In genomic region chr3:10459954-10460754, GRCh38 we compare ENCODE assay signal across 8 cellular contexts.
DNase-seq lines count a peak whose midpoint lies in the region; ATAC-seq and TF ChIP-seq lines count a peak whose summit lies in the region.

No MANE protein-coding gene starts in this region.

- H3K27ac ChIP-seq in caudate nucleus (ENCODE audit: low read depth, low read length): no peak overlapping the region
- no peak overlapping the region for H3K27ac ChIP-seq in WERI-Rb-1

- H3K4me3 ChIP-seq in WERI-Rb-1 (ENCODE audit: low read depth, low read length): no peak overlapping the region

- no peaks in the 10 kb centered on the region for H3K36me3 ChIP-seq in WERI-Rb-1

- ATAC-seq in GM21786 (IDR thresholded peaks at IDR 0.05; ENCODE audit: unreplicated experiment): peak; percentile 56
- no peak for ATAC-seq in HG03469 (IDR thresholded peaks at IDR 0.05; ENCODE audit: unreplicated experiment)

- DNase-seq in NOMO-1 treated with dmso at 0.1 percent for 144 hours (lab: John Stamatoyannopoulos, UW; ENCODE audit: unreplicated experiment): peak; percentile 79
- peak; percentile 37 for DNase-seq in activated naive CD4-positive, alpha-beta T cell treated with anti-CD3 and anti-CD28 coated beads, Interleukin-2, amount 50 U/mL, for 16 hours
- DNase-seq in iPS DF 19.7 (ENCODE audit: low read depth, low spot score): peak; percentile 95
- DNase-seq in stimulated activated CD8-positive, alpha-beta memory T cell treated with anti-CD3 and anti-CD28 coated beads, Interleukin-12 subunit alpha, Interleukin-12 subunit beta, amount 100 ng/mL, for 1 hour (ENCODE audit: low read depth): peak; percentile 7
- DNase-seq in caudate nucleus (lab: John Stamatoyannopoulos, UW): no peak
- no peak for DNase-seq in WERI-Rb-1

- H3K27me3 ChIP-seq in WERI-Rb-1 (ENCODE audit: insufficient read depth, low read depth, severe bottlenecking): no peaks in the 10 kb centered on the region

- H3K9me3 ChIP-seq in WERI-Rb-1 (ENCODE audit: severe bottlenecking): no peaks in the 10 kb centered on the region

- no peak for TF ChIP-seq CTCF in WERI-Rb-1 (IDR thresholded peaks at IDR 0.05; ENCODE audit: low read depth, low read length)

Comparison
In these comparisons a context has a peak if more than half of its experiments do, and no peak if none do; other contexts are left out.
1. DNase-seq: peak in NOMO-1 treated with dmso at 0.1 percent for 144 hours (single experiment), activated naive CD4-positive, alpha-beta T cell treated with anti-CD3 and anti-CD28 coated beads, Interleukin-2, amount 50 U/mL, for 16 hours (single experiment), iPS DF 19.7 (single experiment) and stimulated activated CD8-positive, alpha-beta memory T cell treated with anti-CD3 and anti-CD28 coated beads, Interleukin-12 subunit alpha, Interleukin-12 subunit beta, amount 100 ng/mL, for 1 hour (single experiment); none in caudate nucleus (0 of 61) and WERI-Rb-1 (single experiment).